17 cellular contexts compared by ENCODE assay signal in the genomic region with DNA sequence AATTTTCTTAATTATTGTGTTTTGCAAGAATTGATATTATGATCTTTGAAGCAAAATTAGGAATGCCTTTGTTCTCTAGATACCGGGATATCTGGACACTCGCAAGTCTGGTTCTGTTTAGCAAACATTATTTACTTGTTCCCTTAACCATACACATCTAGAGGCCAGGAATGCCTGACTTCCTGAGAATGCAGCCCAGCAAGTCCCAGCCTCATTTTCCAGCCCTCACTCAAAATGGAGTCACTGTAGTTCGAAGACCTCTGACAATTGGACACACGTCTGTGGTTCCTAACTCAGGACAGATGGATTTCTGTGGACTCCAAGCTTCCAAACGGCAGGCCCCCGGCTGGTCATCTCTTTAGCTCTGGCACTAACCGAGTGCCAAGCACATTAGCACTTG.
"Had no signal": no experiment of that assay in that cellular context is flagged by ENCODE, and none has a peak within 500 bp of the region (broad histone marks: within the 10 kb centered on the region; RNA-seq: fewer than 3 reads in every experiment).

No MANE protein-coding gene starts in this region.

- H3K4me2 ChIP-seq: hepatocyte had no signal

- FAIRE-seq: endothelial cell of umbilical vein had no signal

- H3K4me3 ChIP-seq: colonic mucosa, hepatocyte, suprapubic skin, thyroid gland, upper lobe of right lung had no signal

- H3K27ac Mint-ChIP-seq: nephron had no signal

- H3K4me1 Mint-ChIP-seq: nephron had no signal

- H3K79me2 ChIP-seq: hepatocyte had no signal

- DNase-seq: colonic mucosa; dermis blood vessel endothelial cell; erythroblast; foreskin keratinocyte; mammary epithelial cell; midbrain; right cardiac atrium; small intestine; stimulated activated CD4-positive, alpha-beta T cell treated with anti-CD3 and anti-CD28 coated beads, Interleukin-12 subunit alpha, Interleukin-12 subunit beta, amount 100 ng/mL, for 4 hours; stimulated activated naive CD4-positive, alpha-beta T cell treated with Interleukin-2 at 50 U/mL for 16 hours; upper lobe of right lung had no signal

- H3K9me3 ChIP-seq: colonic mucosa, suprapubic skin, thyroid gland, upper lobe of right lung had no signal

- ATAC-seq: foreskin keratinocyte, left lobe of liver, right cardiac atrium, upper lobe of right lung had no signal

- H3K4me3 Mint-ChIP-seq: nephron had no signal

- H3K27ac ChIP-seq: colonic mucosa, foreskin keratinocyte, hepatocyte, suprapubic skin, thyroid gland, upper lobe of right lung had no signal

- H2AFZ ChIP-seq: hepatocyte had no signal

- H3K36me3 ChIP-seq: colonic mucosa, suprapubic skin, thyroid gland, upper lobe of right lung had no signal

- H3K27me3 ChIP-seq: colonic mucosa, foreskin keratinocyte, hepatocyte, suprapubic skin, thyroid gland, upper lobe of right lung had no signal

- H3K4me1 ChIP-seq: colonic mucosa, foreskin keratinocyte, suprapubic skin, upper lobe of right lung had no signal
